1 cellular context compared by ENCODE assay signal in genomic region chr2:163198007-163198406, GRCh38.
TF ChIP-seq lines count a peak whose summit lies in the region.

No MANE protein-coding gene starts in this region.

TF ChIP-seq in GM23338, 12 proteins besides CTCF, POLR2A, EP300 and RAD21 (continued from another document):
- TF ChIP-seq REST (IDR thresholded peaks at IDR 0.05; ENCODE audit: unreplicated experiment) (no peak), ETS1 (IDR thresholded peaks at IDR 0.05) (no peak), ZNF114 (CRISPR knock-in tag; IDR thresholded peaks at IDR 0.05) (no peak)
